In the genomic region with DNA sequence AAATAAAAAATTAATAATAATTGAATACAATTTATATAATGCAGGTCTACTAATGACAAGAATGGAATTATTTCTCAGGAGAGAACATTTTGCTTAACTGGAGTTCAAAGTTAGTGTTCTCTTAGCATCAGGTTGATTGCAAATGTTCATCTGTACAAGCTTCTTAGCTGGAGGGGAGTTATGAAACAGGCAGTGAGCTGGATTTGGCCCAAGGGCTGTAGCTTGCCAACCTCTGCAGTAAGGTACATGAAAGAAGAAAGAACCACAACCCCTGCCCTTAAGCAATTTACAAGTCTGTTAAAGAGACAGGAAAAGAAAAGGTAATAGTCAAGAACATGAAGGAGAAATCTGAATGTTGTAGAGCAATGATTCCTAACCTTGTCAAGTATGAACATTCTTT, we compare ENCODE assay signal across 11 cellular contexts. TPM values are rescaled to one million over a fixed set of nuclear protein-coding genes. Genes with fewer than 3 reads are reported as not detected.
DNase-seq lines count a peak whose midpoint lies in the region; ATAC-seq and TF ChIP-seq lines count a peak whose summit lies in the region.
"Had no signal": no experiment of that assay in that cellular context is flagged by ENCODE, and none has a peak within 500 bp of the region (broad histone marks: within the 10 kb centered on the region; RNA-seq: fewer than 3 reads in every experiment).

No MANE protein-coding gene starts in this region.

- H3K27me3 Mint-ChIP-seq in activated CD8-positive, alpha-beta T cell treated with anti-CD3 and anti-CD28 coated beads, Interleukin-2, amount 10 ng/mL, durations not matched to agents 7 days and 5 days (ENCODE audit: low read depth): no peaks in the 10 kb centered on the region
- H3K27me3 Mint-ChIP-seq: activated naive CD8-positive, alpha-beta T cell treated with anti-CD3 and anti-CD28 coated beads, Interleukin-2, amount 50 U/mL, for 24 hours had no signal

- no peak overlapping the region for H3K4me3 Mint-ChIP-seq in activated CD8-positive, alpha-beta T cell treated with anti-CD3 and anti-CD28 coated beads, Interleukin-2, amount 10 ng/mL, durations not matched to agents 7 days and 5 days
- H3K4me3 Mint-ChIP-seq: activated naive CD8-positive, alpha-beta T cell treated with anti-CD3 and anti-CD28 coated beads, Interleukin-2, amount 50 U/mL, for 24 hours had no signal

- no peaks in the 10 kb centered on the region for H3K4me1 Mint-ChIP-seq in activated CD8-positive, alpha-beta T cell treated with anti-CD3 and anti-CD28 coated beads, Interleukin-2, amount 10 ng/mL, durations not matched to agents 7 days and 5 days (ENCODE audit: low read depth)
- H3K4me1 Mint-ChIP-seq: activated naive CD8-positive, alpha-beta T cell treated with anti-CD3 and anti-CD28 coated beads, Interleukin-2, amount 50 U/mL, for 24 hours had no signal

- TF ChIP-seq CTCF in fibroblast of villous mesenchyme (IDR thresholded peaks at IDR 0.05; ENCODE audit: insufficient read depth, low read depth, low read length): no peak

- H3K27ac ChIP-seq in SK-N-MC: peak overlapping the region; percentile 35; the same call in 1 of the 2 replicates

- CTCF ChIA-PET in activated CD8-positive, alpha-beta T cell treated with anti-CD3 and anti-CD28 coated beads, Interleukin-2, amount 10 ng/mL, durations not matched to agents 7 days and 5 days (lab: Charles Lee): interaction anchor here (1.0 to 1.3 kb wide), 2 partner anchors 15 to 222 kb away, joined by 3 read pairs; partner anchors contain the start of genes DTL and INTS7

- H3K36me3 ChIP-seq in SK-N-MC (ENCODE audit: insufficient read depth, low read length): peaks cover 10% of the 10 kb centered on the region

- DNase-seq in GM03348 (ENCODE audit: low spot score): peak; percentile 14
- DNase-seq in SK-N-MC (ENCODE audit: low read depth, low spot score): no peak
- DNase-seq in fibroblast of villous mesenchyme (ENCODE audit: low read depth): peak; percentile 49
- peak; percentile 88 for DNase-seq in renal cortical epithelial cell (ENCODE audit: low read depth)
- DNase-seq in activated CD8-positive, alpha-beta T cell treated with anti-CD3 and anti-CD28 coated beads, Interleukin-2, amount 10 ng/mL, durations not matched to agents 7 days and 5 days: no peak
- DNase-seq in NCI-H510A treated with DMSO at 0.1 percent for 48 hours (lab: John Stamatoyannopoulos, UW): no peak
- no peak for DNase-seq in NCI-H1694 treated with DMSO at 0.1 percent for 48 hours (lab: John Stamatoyannopoulos, UW)
- no peak for DNase-seq in A172 (ENCODE audit: low spot score)
- DNase-seq: activated CD8-positive, alpha-beta memory T cell treated with anti-CD3 and anti-CD28 coated beads, Interleukin-2, amount 50 U/mL, for 48 hours; activated naive CD8-positive, alpha-beta T cell treated with anti-CD3 and anti-CD28 coated beads, Interleukin-2, amount 50 U/mL, for 24 hours; SHP77 had no signal

- no peak overlapping the region for H3K27ac Mint-ChIP-seq in activated CD8-positive, alpha-beta T cell treated with anti-CD3 and anti-CD28 coated beads, Interleukin-2, amount 10 ng/mL, durations not matched to agents 7 days and 5 days
- H3K27ac Mint-ChIP-seq: activated naive CD8-positive, alpha-beta T cell treated with anti-CD3 and anti-CD28 coated beads, Interleukin-2, amount 50 U/mL, for 24 hours had no signal

- H3K4me3 ChIP-seq in SK-N-MC (no peak overlapping the region), fibroblast of villous mesenchyme (ENCODE audit: low read depth, low read length) (no peak overlapping the region)

- POLR2A ChIA-PET in activated CD8-positive, alpha-beta T cell treated with anti-CD3 and anti-CD28 coated beads, Interleukin-2, amount 10 ng/mL, durations not matched to agents 7 days and 5 days (lab: Charles Lee): no interaction called here

- H3K9me3 Mint-ChIP-seq in activated CD8-positive, alpha-beta T cell treated with anti-CD3 and anti-CD28 coated beads, Interleukin-2, amount 10 ng/mL, durations not matched to agents 7 days and 5 days (ENCODE audit: insufficient read depth): no peaks in the 10 kb centered on the region

- no peaks in the 10 kb centered on the region for H3K9me3 ChIP-seq in SK-N-MC (ENCODE audit: low read depth, low read length)

- ATAC-seq in activated CD8-positive, alpha-beta T cell treated with anti-CD3 and anti-CD28 coated beads, Interleukin-2, amount 10 ng/mL, durations not matched to agents 7 days and 5 days: no peak
- ATAC-seq: activated naive CD8-positive, alpha-beta T cell treated with anti-CD3 and anti-CD28 coated beads, Interleukin-2, amount 50 U/mL, for 24 hours had no signal

- peaks cover 33% of the 10 kb centered on the region for H3K36me3 Mint-ChIP-seq in activated CD8-positive, alpha-beta T cell treated with anti-CD3 and anti-CD28 coated beads, Interleukin-2, amount 10 ng/mL, durations not matched to agents 7 days and 5 days (ENCODE audit: low read depth)

- no peak overlapping the region for H3K9ac ChIP-seq in SK-N-MC (ENCODE audit: insufficient read length)

RNA-seq across cellular contexts. Expression of gene LPGAT1, which starts 17.0 kb away (rescaled TPM):
- total RNA-seq in fibroblast of villous mesenchyme: 59.9 and 73.4 TPM in 2 replicates
- 55.4 and 79.2 TPM in 2 replicates for total RNA-seq in renal cortical epithelial cell
- total RNA-seq in activated CD8-positive, alpha-beta T cell treated with anti-CD3 and anti-CD28 coated beads, Interleukin-2, amount 10 ng/mL, durations not matched to agents 7 days and 5 days: 10 to 100 TPM; 59.3 to 60.5 TPM
- total RNA-seq in A172 (2014; rRNA removed; shearing (Covaris generic)): 83.2 and 83.8 TPM in 2 replicates

Comparison
In these comparisons a context has a peak if more than half of its experiments do, and no peak if none do; other contexts are left out.
1. DNase-seq: peak in GM03348 (single experiment), fibroblast of villous mesenchyme (single experiment) and renal cortical epithelial cell (single experiment); none in SK-N-MC (single experiment), activated CD8-positive, alpha-beta T cell treated with anti-CD3 and anti-CD28 coated beads, Interleukin-2, amount 10 ng/mL, durations not matched to agents 7 days and 5 days (single experiment), NCI-H510A treated with DMSO at 0.1 percent for 48 hours (single experiment), NCI-H1694 treated with DMSO at 0.1 percent for 48 hours (single experiment) and A172 (single experiment).